ENCODE assay signal across 8 cellular contexts in genomic region chr14:35342160-35343010, GRCh38. TPM values are rescaled to one million over a fixed set of nuclear protein-coding genes. Genes with fewer than 3 reads are reported as not detected.
A peak's percentile ranks its signal among the peaks of the same experiment; 100 is the strongest.
DNase-seq lines count a peak whose midpoint lies in the region; ATAC-seq and TF ChIP-seq lines count a peak whose summit lies in the region.

No MANE protein-coding gene starts in this region.

- H3K36me3 ChIP-seq in gastroesophageal sphincter (no peaks in the 10 kb centered on the region), prostate gland (no peaks in the 10 kb centered on the region)

- POLR2A ChIA-PET in RWPE1 (lab: Yijun Ruan, JAX; ENCODE audit: low non-redundant PET), result interaction anchor here (0.6 kb wide), 1 partner anchor 61 kb away, joined by 4 read pairs; no protein-coding TSS in a partner anchor

- H3K4me1 ChIP-seq in gastroesophageal sphincter (peaks cover 8 to 69% (median 49%) of the 10 kb centered on the region in 3 donors), prostate gland (replicated peaks) (peaks cover 16% of the 10 kb centered on the region)

- H3K9me3 ChIP-seq in gastroesophageal sphincter (no peaks in the 10 kb centered on the region), prostate gland (no peaks in the 10 kb centered on the region)

- intact Hi-C loops in prostate gland (cut with DNase I), result loop anchor here (5.0 kb wide), 1 partner anchor 45 kb away; no protein-coding TSS in a partner anchor

- no peak for TF ChIP-seq POLR2A in gastroesophageal sphincter (IDR thresholded peaks at IDR 0.05)
- TF ChIP-seq POLR2A in prostate gland (IDR thresholded peaks at IDR 0.05), result no peak

- H3K27ac ChIP-seq in RWPE1 (peak overlapping the region; percentile 97), gastroesophageal sphincter (peak overlapping the region; percentile 78 to 99 (median 96)), prostate gland (peak overlapping the region; percentile 94 to 95)

- CTCF ChIA-PET in RWPE1 (lab: Yijun Ruan, JAX), result interaction anchor here (0.5 kb wide), 2 partner anchors 238 to 459 kb away, joined by 3 to 4 read pairs; no protein-coding TSS in a partner anchor

- H3K27me3 ChIP-seq in gastroesophageal sphincter (no peaks in the 10 kb centered on the region), prostate gland (replicated peaks; ENCODE audit: insufficient read depth) (no peaks in the 10 kb centered on the region)

- ATAC-seq in gastroesophageal sphincter, result peak; percentile 70
- ATAC-seq in HG03108 (IDR thresholded peaks at IDR 0.05; ENCODE audit: unreplicated experiment), result no peak
- no peak for ATAC-seq in HG03520 (IDR thresholded peaks at IDR 0.05; ENCODE audit: unreplicated experiment)

- 29 to 44% methylated on average over 1 to 3 of the region's 20 CpGs for WGBS in gastroesophageal sphincter (ENCODE audit: low coverage in 1 of 2), 2 donors
- 18% methylated on average over 20 of the region's 20 CpGs for WGBS in prostate gland

- H3K4me3 ChIP-seq in gastroesophageal sphincter (peak overlapping the region; percentile 12 to 49), prostate gland (peak overlapping the region in 1 of 2 donors; percentile 11)

- DNase-seq in DMS 273 (lab: John Stamatoyannopoulos, UW; ENCODE audit: unreplicated experiment) (peak; percentile 86), RWPE1 (ENCODE audit: low spot score) (no peak), prostate gland (ENCODE audit: low spot score) (peak; percentile 69), DMS114 treated with DMSO at 0.1 percent for 48 hours (lab: John Stamatoyannopoulos, UW; ENCODE audit: unreplicated experiment) (no peak), AML-193 (lab: John Stamatoyannopoulos, UW) (no peak)

- no peak for TF ChIP-seq EP300 in gastroesophageal sphincter (IDR thresholded peaks at IDR 0.05)

- TF ChIP-seq CTCF in RWPE1 (conservative IDR thresholded peaks at IDR 0.05; ENCODE audit: low read depth) (no peak), gastroesophageal sphincter (IDR thresholded peaks at IDR 0.05) (no peak), prostate gland (IDR thresholded peaks at IDR 0.05) (no peak)

RNA-seq across cellular contexts. Expression of gene PSMA6, which starts 50.2 kb away (rescaled TPM):
- total RNA-seq in gastroesophageal sphincter (100 to 1,000 TPM in 3 of 4 donors, 10 to 100 TPM in 1; 97.4 to 157 (median 133) TPM), prostate gland (100 to 1,000 TPM in 1 of 2 donors, 10 to 100 TPM in 1; 84.1 to 181 TPM)

Comparison
In these comparisons a context has a peak if more than half of its experiments do, and no peak if none do; other contexts are left out.
1. DNase-seq: peak in DMS 273 (single experiment) and prostate gland (single experiment); none in RWPE1 (single experiment), DMS114 treated with DMSO at 0.1 percent for 48 hours (single experiment) and AML-193 (0 of 2).
2. Peak in every context shown above with its lines, with median percentiles within 50 percentile points of each other: H3K27ac ChIP-seq.